13 cellular contexts compared by ENCODE assay signal in genomic region chr5:39076101-39076756, GRCh38. TPM values are rescaled to one million over a fixed set of nuclear protein-coding genes. Genes with fewer than 3 reads are reported as not detected.
DNase-seq lines count a peak whose midpoint lies in the region; ATAC-seq and TF ChIP-seq lines count a peak whose summit lies in the region.
"Had no signal": no experiment of that assay in that cellular context is flagged by ENCODE, and none has a peak within 500 bp of the region (broad histone marks: within the 10 kb centered on the region; RNA-seq: fewer than 3 reads in every experiment).

No MANE protein-coding gene starts in this region.

- no peak for TF ChIP-seq CTCF in brain microvascular endothelial cell (IDR thresholded peaks at IDR 0.05; ENCODE audit: low read depth, low read length, missing control alignments)
- TF ChIP-seq CTCF in neutrophil (IDR thresholded peaks at IDR 0.05): no peak

- no peaks in the 10 kb centered on the region for H3K9me3 Mint-ChIP-seq in IgD-negative memory B cell
- H3K9me3 Mint-ChIP-seq: activated naive CD4-positive, alpha-beta T cell treated with anti-CD3 and anti-CD28 coated beads, Interleukin-2, amount 50 U/mL, for 24 hours; stimulated activated naive CD8-positive, alpha-beta T cell treated with anti-CD3 and anti-CD28 coated beads, Interleukin-15, Interleukin-2, amounts not matched to agents 100 ng/mL and 50 ng/mL, for 24 hours had no signal

- DNase-seq in Caki2 (ENCODE audit: low read depth) (peak; percentile 28), brain microvascular endothelial cell (no peak), NCI-H345 (lab: John Stamatoyannopoulos, UW) (no peak), AG20443 (ENCODE audit: low spot score) (no peak)
- DNase-seq: NCI-H446; stimulated activated CD4-positive, alpha-beta T cell treated with anti-CD3 and anti-CD28 coated beads, Interleukin-12 subunit alpha, Interleukin-12 subunit beta, amount 100 ng/mL, for 4 hours; T1000 had no signal

- peaks cover 36 to 48% of the 10 kb centered on the region in 2 experiments for H3K4me1 ChIP-seq in neutrophil (ENCODE audit: control insufficient read depth in 1 of 2, insufficient read depth in 1 of 2, low read depth in 1 of 2, low read length in 1 of 2)

- H3K9me3 ChIP-seq in neutrophil: no peaks in the 10 kb centered on the region

- H3K27me3 Mint-ChIP-seq in IgD-negative memory B cell: peaks cover 2% of the 10 kb centered on the region

- H3K27me3 ChIP-seq in brain microvascular endothelial cell (replicated peaks): no peaks in the 10 kb centered on the region
- no peaks in the 10 kb centered on the region for H3K27me3 ChIP-seq in neutrophil

- H3K4me3 ChIP-seq in brain microvascular endothelial cell (ENCODE audit: low read depth, low read length): no peak overlapping the region
- H3K4me3 ChIP-seq in neutrophil (ENCODE audit: low read depth in 1 of 2, low read length in 1 of 2): peak overlapping the region; percentile 79 to 96

- H3K36me3 ChIP-seq in brain microvascular endothelial cell (replicated peaks): peaks cover 2% of the 10 kb centered on the region
- H3K36me3 ChIP-seq in neutrophil: no peaks in the 10 kb centered on the region

- no peak for ATAC-seq in HG03439 (IDR thresholded peaks at IDR 0.05; ENCODE audit: unreplicated experiment)
- ATAC-seq in GM21381 (IDR thresholded peaks at IDR 0.05; ENCODE audit: unreplicated experiment): no peak

- in situ Hi-C loops in Caki2 (cut with HindIII; ENCODE audit: low pct_unique_long_range_greater_than_20kb, low sequenced_read_pairs) (no loop called here), brain microvascular endothelial cell (cut with HindIII; ENCODE audit: low pct_ligation_motif_present, low sequenced_read_pairs) (no loop called here)

- H3K36me3 Mint-ChIP-seq in IgD-negative memory B cell: no peaks in the 10 kb centered on the region

- H3K4me3 Mint-ChIP-seq in IgD-negative memory B cell: peak overlapping the region; percentile 31 to 72 (median 62)

- peaks cover 28 to 39% (median 39%) of the 10 kb centered on the region in 3 donors for H3K4me1 Mint-ChIP-seq in IgD-negative memory B cell

- H3K27ac ChIP-seq in brain microvascular endothelial cell: peak overlapping the region; percentile 55
- peak overlapping the region; percentile 100 for H3K27ac ChIP-seq in neutrophil

- peak overlapping the region; percentile 1 to 83 (median 62) for H3K27ac Mint-ChIP-seq in IgD-negative memory B cell

RNA-seq across cellular contexts. Expression of gene RICTOR, which starts 2.0 kb away (rescaled TPM):
- 3.8 and 7.3 TPM in 2 replicates for total RNA-seq in Caki2 (2014; rRNA removed; shearing (Covaris generic); ENCODE audit: low replicate concordance)
- 11.8 TPM for polyA plus RNA-seq in IgD-negative memory B cell
